ENCODE assay signal across 8 cellular contexts in the genomic region with DNA sequence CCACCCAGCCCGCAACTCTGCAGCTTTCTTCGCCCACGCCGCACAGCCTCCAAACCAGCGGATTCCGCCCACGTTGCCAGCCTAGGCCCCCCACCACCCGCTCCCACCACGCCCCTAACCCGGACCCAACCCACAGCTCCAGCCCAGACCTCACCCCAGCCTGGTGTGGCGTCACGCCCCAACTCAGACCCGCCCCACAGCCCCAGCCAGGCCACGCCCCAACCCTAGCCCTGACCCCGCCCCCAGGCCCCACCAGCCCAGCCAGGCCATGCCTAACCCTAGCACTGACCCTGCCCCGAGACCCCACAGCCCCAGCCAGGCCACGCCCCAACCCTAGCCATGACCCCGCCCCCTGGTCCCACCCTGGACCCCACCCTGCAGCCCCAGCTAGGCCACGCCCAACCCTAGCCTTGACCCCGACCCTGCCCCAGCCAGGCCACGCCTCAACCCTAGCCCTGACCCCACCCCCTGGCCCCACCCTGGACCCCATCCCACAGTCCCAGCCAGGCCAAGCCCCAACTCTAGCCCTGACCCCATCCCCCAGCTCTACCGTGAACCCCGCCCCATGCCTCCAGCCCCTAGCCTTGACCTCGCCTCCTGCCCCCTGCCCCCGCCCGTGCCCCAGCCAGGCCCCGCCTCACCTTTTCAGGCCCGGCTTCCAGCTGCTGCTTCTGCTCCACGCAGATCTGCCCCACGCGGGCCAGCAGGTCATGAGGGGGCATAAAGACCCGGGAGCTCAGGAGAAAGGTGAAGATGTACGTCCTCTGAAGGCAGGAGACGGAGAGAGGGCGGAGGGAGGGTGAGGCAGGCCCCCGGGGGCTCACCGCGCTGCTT.
DNase-seq lines count a peak whose midpoint lies in the region; ATAC-seq, FAIRE-seq and TF ChIP-seq lines count a peak whose summit lies in the region.

No MANE protein-coding gene starts in this region.

- DNase-seq in MM.1S (no peak), adrenal gland (peak in 5 of 7 donors; percentile 10 to 47 (median 24)), H54 (ENCODE audit: insufficient read length, low spot score) (no peak)
- peak in 2 of 3 donors; percentile 34 to 39 for DNase-seq in stimulated activated CD4-positive, alpha-beta T cell treated with anti-CD3 and anti-CD28 coated beads, TNF-alpha, amount 100 ng/mL, for 48 hours (ENCODE audit: low read depth in 3 of 3)

- 0 out of 2 replicates have a peak overlapping the region, but pooled peaks have one; percentile 30 for H2AFZ ChIP-seq in MM.1S (ENCODE audit: low read length)

- no peaks in the 10 kb centered on the region for H3F3A ChIP-seq in MM.1S (ENCODE audit: insufficient read depth, low read length)

- H3K4me3 ChIP-seq in MM.1S (ENCODE audit: low read length) (peak overlapping the region; percentile 49; the same call in 1 of the 2 replicates), adrenal gland (peak overlapping the region in 1 of 4 donors; percentile 42), iPS-18c (ENCODE audit: insufficient read depth, low read depth, low read length) (peak overlapping the region; percentile 88)

- no peak for TF ChIP-seq CTCF in MM.1S (IDR thresholded peaks at IDR 0.05; ENCODE audit: low read length)
- no peak for TF ChIP-seq CTCF in adrenal gland (IDR thresholded peaks at IDR 0.05)

- intact Hi-C loops in adrenal gland (cut with DNase I) = no loop called here

- no peaks in the 10 kb centered on the region for H3K79me2 ChIP-seq in MM.1S (ENCODE audit: low read length)

- H3K27me3 ChIP-seq in MM.1S (replicated peaks; ENCODE audit: insufficient read depth, low read length) = no peaks in the 10 kb centered on the region
- H3K27me3 ChIP-seq in adrenal gland = no peaks in the 10 kb centered on the region

- no peaks in the 10 kb centered on the region for H3K4me1 ChIP-seq in MM.1S (ENCODE audit: low read length)
- H3K4me1 ChIP-seq in adrenal gland (replicated peaks in 1 of 2) = peaks cover 4 to 21% of the 10 kb centered on the region in 2 donors

- no peak for TF ChIP-seq POLR2A in adrenal gland (IDR thresholded peaks at IDR 0.05)
- no peak for TF ChIP-seq POLR2A in H54 (IDR thresholded peaks at IDR 0.05; ENCODE audit: low read depth, low read length)

- peak overlapping the region; percentile 75 for H3K4me2 ChIP-seq in MM.1S (ENCODE audit: low read depth, low read length)

- peak; percentile 33 for ATAC-seq in GM18907 (IDR thresholded peaks at IDR 0.05; ENCODE audit: unreplicated experiment)
- ATAC-seq in GM18870 (IDR thresholded peaks at IDR 0.05; ENCODE audit: unreplicated experiment) = no peak
- no peak for ATAC-seq in HG03571 (IDR thresholded peaks at IDR 0.05; ENCODE audit: unreplicated experiment)

- WGBS in adrenal gland, 4 donors = 33 to 51% (median 44%) methylated on average over 27 to 38 of the region's 38 CpGs

- H3K27ac ChIP-seq in MM.1S (ENCODE audit: low read length) = no peak overlapping the region
- no peak overlapping the region for H3K27ac ChIP-seq in adrenal gland

- H3K9ac ChIP-seq in MM.1S (ENCODE audit: low read length) = no peak overlapping the region

- H3K9me3 ChIP-seq in MM.1S (replicated peaks; ENCODE audit: insufficient read depth, low read length) (no peaks in the 10 kb centered on the region), adrenal gland (replicated peaks in 1 of 3) (no peaks in the 10 kb centered on the region), iPS-18c (ENCODE audit: control insufficient read depth, insufficient read depth, low read length) (peaks cover 5% of the 10 kb centered on the region)

- no peaks in the 10 kb centered on the region for H3K36me3 ChIP-seq in MM.1S (replicated peaks; ENCODE audit: insufficient read depth, low read length)
- no peaks in the 10 kb centered on the region for H3K36me3 ChIP-seq in adrenal gland (replicated peaks in 1 of 2)

- H4K20me1 ChIP-seq in MM.1S (ENCODE audit: insufficient read depth, low read length) = no peaks in the 10 kb centered on the region

- H3K9me2 ChIP-seq in MM.1S (replicated peaks; ENCODE audit: insufficient read depth, low read length) = no peaks in the 10 kb centered on the region

- FAIRE-seq in H54 (lab: Jason Lieb, UNC) = no peak

Comparison
In these comparisons a context has a peak if more than half of its experiments do, and no peak if none do; other contexts are left out.
1. DNase-seq: peak in adrenal gland (5 of 7) and stimulated activated CD4-positive, alpha-beta T cell treated with anti-CD3 and anti-CD28 coated beads, TNF-alpha, amount 100 ng/mL, for 48 hours (2 of 3); none in MM.1S (single experiment) and H54 (single experiment).